ENCODE assay signal across 31 cellular contexts in the genomic region with DNA sequence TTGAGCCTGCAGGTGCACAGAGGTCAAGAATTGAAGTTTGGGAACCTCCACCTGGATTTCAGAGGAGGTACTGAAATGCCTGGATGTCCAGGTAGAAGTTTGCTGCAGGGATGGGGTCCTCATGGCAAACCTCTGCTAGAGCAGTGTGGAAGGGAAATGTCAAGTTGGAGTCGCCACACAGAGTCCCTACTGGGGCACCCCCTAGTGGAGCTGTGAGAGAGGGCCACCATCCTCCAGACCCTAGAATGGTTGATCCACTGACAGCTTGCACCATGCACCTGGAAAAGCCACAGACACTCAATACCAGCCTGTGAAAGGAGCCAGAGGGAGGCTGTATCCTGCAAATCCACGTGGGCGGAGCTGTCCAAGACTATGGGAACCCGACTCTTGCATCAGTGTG.
A peak's percentile ranks its signal among the peaks of the same experiment; 100 is the strongest.
DNase-seq lines count a peak whose midpoint lies in the region; ATAC-seq, FAIRE-seq and TF ChIP-seq lines count a peak whose summit lies in the region.
"Had no signal": no experiment of that assay in that cellular context is flagged by ENCODE, and none has a peak within 500 bp of the region (broad histone marks: within the 10 kb centered on the region; RNA-seq: fewer than 3 reads in every experiment).

No MANE protein-coding gene starts in this region.

- H2AFZ ChIP-seq in H1 (ENCODE audit: low read length): no peak overlapping the region

- H3K79me2 ChIP-seq in H1 (ENCODE audit: control insufficient read depth in 1 of 2, insufficient read depth in 2 of 2, low read length in 2 of 2): no peaks in the 10 kb centered on the region

- H2BK20ac ChIP-seq in H1 (ENCODE audit: low read length): no peak overlapping the region

- H3K27me3 ChIP-seq in H1 (replicated peaks in 1 of 4; ENCODE audit: control insufficient read depth in 3 of 4, extremely low read depth in 1 of 4, insufficient read depth in 3 of 4, low read length in 3 of 4): no peaks in the 10 kb centered on the region
- H3K27me3 ChIP-seq: adrenal gland, right lobe of liver, stomach, tibial nerve had no signal

- H3K23ac ChIP-seq in H1 (ENCODE audit: insufficient read length): no peak overlapping the region

- H3K79me1 ChIP-seq in H1 (ENCODE audit: low read depth, low read length): no peaks in the 10 kb centered on the region

- H2BK5ac ChIP-seq in H1 (ENCODE audit: low read depth, low read length): no peak overlapping the region

- FAIRE-seq in H1 (lab: Jason Lieb, UNC): no peak
- FAIRE-seq: GM18507 had no signal

- peaks cover 6 to 9% of the 10 kb centered on the region in 2 experiments; a peak in 3 of 4 replicates for H3K9me3 ChIP-seq in H1 (ENCODE audit: insufficient read depth in 2 of 2, low read depth in 1 of 2, low read length in 1 of 2)
- H3K9me3 ChIP-seq: adrenal gland, right lobe of liver, tibial nerve had no signal

- H3K27ac ChIP-seq in H1 (ENCODE audit: low read depth, low read length): no peak overlapping the region
- H3K27ac ChIP-seq: adrenal gland, epithelial cell of prostate, KMS-11, right lobe of liver, stomach, tibial nerve had no signal

- TF ChIP-seq EP300 in H1 (IDR thresholded peaks at IDR 0.05; ENCODE audit: borderline replicate concordance in 1 of 2, low read depth in 2 of 2, low read length in 2 of 2): no peak

- H3K9ac ChIP-seq in H1 (replicated peaks in 1 of 4; ENCODE audit: extremely low read depth in 1 of 4, low read depth in 3 of 4, low read length in 3 of 4): no peak overlapping the region
- H3K9ac ChIP-seq: KMS-11 had no signal

- no peak overlapping the region for H3K14ac ChIP-seq in H1 (ENCODE audit: insufficient read length)

- H4K5ac ChIP-seq in H1 (ENCODE audit: insufficient read length, low read depth, low read length): no peak overlapping the region

- no peak overlapping the region for H3K4me2 ChIP-seq in H1 (ENCODE audit: insufficient read depth in 1 of 2, low read depth in 2 of 2, low read length in 2 of 2)
- H3K4me2 ChIP-seq: KMS-11 had no signal

- WGBS in H1 (ENCODE audit: extremely low coverage in 1 of 2, insufficient coverage in 1 of 2, insufficient read length in 1 of 2, insufficient replicate concordance in 2 of 2, low coverage in 1 of 2, low lambda C conversion rate in 2 of 2, missing lambda C conversion rate in 1 of 2), 2 experiments: 92% methylated on average over 4 of the region's 4 CpGs; no CpG with 5 or more reads in 1 of the 2 experiments

- H2BK120ac ChIP-seq in H1 (replicated peaks; ENCODE audit: low read depth, low read length): no peak overlapping the region

- H2AK5ac ChIP-seq in H1 (ENCODE audit: low read depth, low read length): no peak overlapping the region

- H4K8ac ChIP-seq in H1 (ENCODE audit: extremely low read depth, insufficient read depth, low read length): no peak overlapping the region

- DNase-seq in DMS 273 (lab: John Stamatoyannopoulos, UW; ENCODE audit: unreplicated experiment) (peak; percentile 25), DMS 273 treated with DMSO at 0.1 percent for 48 hours (lab: John Stamatoyannopoulos, UW) (no peak), GM12864 (ENCODE audit: low read depth) (no peak), LNCaP clone FGC (ENCODE audit: low read depth) (no peak), H1 (ENCODE audit: low read depth in 1 of 2, low spot score in 2 of 2) (peak in 1 of 2 experiments; percentile 46), activated T-cell treated with anti-CD3 and anti-CD28 coated beads for 4 hours (no peak)
- no peak for DNase-seq in activated CD4-positive, CD25-positive, alpha-beta regulatory T cell treated with anti-CD3 and anti-CD28 coated beads, Interleukin-2, amount 50 U/mL, for 72 hours
- DNase-seq: 8988T; activated CD4-positive, CD25-positive, alpha-beta regulatory T cell; activated CD8-positive, alpha-beta memory T cell treated with anti-CD3 and anti-CD28 coated beads for 24 hours; activated T-cell treated with anti-CD3 and anti-CD28 coated beads, Interleukin-2, amount 50 U/mL, for 24 hours; adrenal gland; CD8-positive, alpha-beta T cell; DMS79; GOT3; left cardiac atrium; NCI-H1092 treated with DMSO at 0.1 percent for 48 hours; NCI-H2029 treated with DMSO at 0.1 percent for 48 hours; NCI-H82; PC-3; right lobe of liver; SHP77; stimulated activated CD4-positive, alpha-beta T cell treated with anti-CD3 and anti-CD28 coated beads, Interleukin-12 subunit alpha, Interleukin-12 subunit beta, amount 100 ng/mL, for 4 hours; stomach; SW 1271; T1000 had no signal

- H3K4ac ChIP-seq in H1 (replicated peaks; ENCODE audit: insufficient read length, low read depth, low read length): no peak overlapping the region

- TF ChIP-seq RAD21 in H1 (IDR thresholded peaks at IDR 0.05 in 1 of 2, conservative IDR thresholded peaks at IDR 0.05 in 1 of 2; ENCODE audit: low read depth in 2 of 2, low read length in 2 of 2): peak; percentile 25 to 41; a peak in 2 of 4 replicates

- CTCF ChIA-PET in H1 (lab: Charles Lee; ENCODE audit: partially characterized antibody): interaction anchor here (0.7 to 0.8 kb wide), 2 partner anchors 136 to 251 kb away, joined by 3 read pairs; no protein-coding TSS in a partner anchor

- no peak overlapping the region for H3K18ac ChIP-seq in H1 (ENCODE audit: extremely low read depth, low read length)

- no peaks in the 10 kb centered on the region for H3K4me1 ChIP-seq in H1 (replicated peaks in 1 of 4; ENCODE audit: control insufficient read depth in 3 of 4, insufficient read depth in 4 of 4, low read length in 3 of 4)
- H3K4me1 ChIP-seq: adrenal gland, right lobe of liver, stomach, tibial nerve had no signal

- H3K23me2 ChIP-seq in H1 (ENCODE audit: low read depth, low read length): no peaks in the 10 kb centered on the region

- no peak for ATAC-seq in GM18520 (IDR thresholded peaks at IDR 0.05; ENCODE audit: unreplicated experiment)
- ATAC-seq: CD8-positive, alpha-beta T cell; left cardiac atrium; PC-3; right lobe of liver had no signal

- no peak for TF ChIP-seq POLR2A in H1 (IDR thresholded peaks at IDR 0.05; ENCODE audit: control extremely low read depth in 1 of 2, low read depth in 2 of 2, low read length in 2 of 2)

- H3K36me3 ChIP-seq in H1 (ENCODE audit: control insufficient read depth in 2 of 4, insufficient read depth in 4 of 4, low read length in 3 of 4): no peaks in the 10 kb centered on the region
- H3K36me3 ChIP-seq: adrenal gland, right lobe of liver, stomach, tibial nerve had no signal

- TF ChIP-seq CTCF in GM12864 (IDR thresholded peaks at IDR 0.05; ENCODE audit: low read depth, low read length, missing control alignments): peak; percentile 62
- TF ChIP-seq CTCF in LNCaP clone FGC (IDR thresholded peaks at IDR 0.05; ENCODE audit: control insufficient read depth, extremely low read depth, insufficient read depth): peak; percentile 27
- peak in 2 of 3 experiments; percentile 15 to 26; a peak in 2 of 4 replicates for TF ChIP-seq CTCF in H1 (IDR thresholded peaks at IDR 0.05; ENCODE audit: control extremely low read depth in 1 of 3, insufficient read depth in 1 of 3, low read depth in 1 of 3, low read length in 3 of 3)

- no peak overlapping the region for H2BK15ac ChIP-seq in H1 (ENCODE audit: low read length)

- POLR2A ChIA-PET in H1 (lab: Charles Lee; ENCODE audit: partially characterized antibody): no interaction called here

- H3K4me3 ChIP-seq in GM12864 (ENCODE audit: low read depth, low read length) (no peak overlapping the region), LNCaP clone FGC (ENCODE audit: low read depth, low read length) (no peak overlapping the region), H1 (ENCODE audit: extremely low read depth in 1 of 4, insufficient read depth in 2 of 4, low read depth in 3 of 4, low read length in 4 of 4) (no peak overlapping the region)
- H3K4me3 ChIP-seq: adrenal gland, right lobe of liver, stomach, tibial nerve had no signal

- no peak overlapping the region for H2BK12ac ChIP-seq in H1 (ENCODE audit: low read depth, low read length)

- no peak overlapping the region for H3K56ac ChIP-seq in H1 (replicated peaks; ENCODE audit: insufficient read length, low read depth, low read length)

- no peaks in the 10 kb centered on the region for H4K20me1 ChIP-seq in H1 (replicated peaks in 1 of 2; ENCODE audit: control insufficient read depth in 1 of 2, insufficient read depth in 2 of 2, low read length in 2 of 2)

- no peak overlapping the region for H4K91ac ChIP-seq in H1 (replicated peaks; ENCODE audit: insufficient read length, low read length)

TF ChIP-seq in H1, 55 proteins besides CTCF, POLR2A, EP300 and RAD21:
- TF ChIP-seq TBP (IDR thresholded peaks at IDR 0.05; ENCODE audit: low read depth, low read length): no peak
- no peak for TF ChIP-seq SP2 (IDR thresholded peaks at IDR 0.05; ENCODE audit: low read length)
- TF ChIP-seq JUND (IDR thresholded peaks at IDR 0.05; ENCODE audit: low read length): no peak
- TF ChIP-seq GTF2F1 (IDR thresholded peaks at IDR 0.05; ENCODE audit: borderline replicate concordance, low read depth, low read length): no peak
- no peak for TF ChIP-seq SRF (IDR thresholded peaks at IDR 0.05; ENCODE audit: low read depth, low read length)
- TF ChIP-seq NRF1 (IDR thresholded peaks at IDR 0.05; ENCODE audit: low read depth, low read length): no peak
- no peak for TF ChIP-seq RFX5 (IDR thresholded peaks at IDR 0.05; ENCODE audit: borderline replicate concordance, low read depth, low read length)
- no peak for TF ChIP-seq SP4 (IDR thresholded peaks at IDR 0.05; ENCODE audit: low read length)
- no peak for TF ChIP-seq SIN3A (conservative IDR thresholded peaks at IDR 0.05 in 1 of 2, IDR thresholded peaks at IDR 0.05 in 1 of 2; ENCODE audit: low read depth in 1 of 2, low read length in 2 of 2)
- no peak for TF ChIP-seq RNF2 (IDR thresholded peaks at IDR 0.05; ENCODE audit: borderline replicate concordance, low read depth, low read length, missing control alignments, poor library complexity, severe bottlenecking)
- no peak for TF ChIP-seq MAFK (IDR thresholded peaks at IDR 0.05; ENCODE audit: low read depth, low read length)
- TF ChIP-seq POLR2AphosphoS5 (IDR thresholded peaks at IDR 0.05; ENCODE audit: low read depth, low read length): no peak
- no peak for TF ChIP-seq BACH1 (IDR thresholded peaks at IDR 0.05; ENCODE audit: low read length)
TF ChIP-seq in H1: peak in this region for 0.
